In the genomic region with DNA sequence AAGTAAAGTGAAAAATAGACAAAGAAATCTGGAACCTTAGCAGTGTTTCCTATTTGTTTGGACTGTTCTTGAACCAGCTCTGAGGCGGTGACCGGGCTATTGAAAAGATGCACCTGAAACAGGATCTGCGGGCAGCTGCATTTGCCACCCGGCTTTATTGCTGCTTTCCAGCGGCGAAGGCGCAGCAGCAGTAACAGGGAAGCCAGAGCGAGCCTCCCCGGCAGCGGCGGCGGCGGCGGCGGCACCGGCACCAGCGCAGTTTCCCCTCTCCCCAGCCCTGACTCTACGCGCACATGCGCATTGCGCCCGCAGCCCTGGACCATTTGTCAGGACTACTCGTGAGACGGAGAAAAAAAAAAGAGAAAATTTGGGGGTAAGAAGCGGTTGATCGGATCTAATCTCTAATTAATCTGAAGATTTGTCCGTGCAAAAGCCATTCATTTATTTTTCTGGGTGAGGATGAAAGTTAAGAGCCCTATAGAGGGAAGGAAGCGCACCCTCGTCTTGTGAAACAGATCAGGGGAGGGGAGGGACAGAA, we compare ENCODE assay signal across 8 cellular contexts. TPM values are rescaled to one million over a fixed set of nuclear protein-coding genes. Genes with fewer than 3 reads are reported as not detected.
DNase-seq lines count a peak whose midpoint lies in the region; ATAC-seq and TF ChIP-seq lines count a peak whose summit lies in the region.

A gene (plus strand): TSS at position 290 of the 538 bp plus-strand sequence. CDS start 24,119 bp downstream, outside the sequence.

- peaks cover 7% of the 10 kb centered on the region for H3K4me1 ChIP-seq in KMS-11 (ENCODE audit: low read depth, poor library complexity, severe bottlenecking)

- H3K27me3 Mint-ChIP-seq in nephron progenitor cell (ENCODE audit: low read depth, poor library complexity), result peaks cover 6% of the 10 kb centered on the region

- H3K4me1 Mint-ChIP-seq in nephron progenitor cell, result peaks cover 33% of the 10 kb centered on the region

- H3K4me2 ChIP-seq in KMS-11, result peak within 1 kb of the TSS; percentile 61

- no peak for TF ChIP-seq CTCF in KMS-11 (conservative IDR thresholded peaks at IDR 0.05; ENCODE audit: low read depth, low read length)
- no peak for TF ChIP-seq CTCF in fibroblast of villous mesenchyme (IDR thresholded peaks at IDR 0.05; ENCODE audit: insufficient read depth, low read depth, low read length)
- no peak for TF ChIP-seq CTCF in nephron progenitor cell (IDR thresholded peaks at IDR 0.05)

- no peaks in the 10 kb centered on the region; the same call in 1 of the 2 replicates for H3K36me3 ChIP-seq in KMS-11 (ENCODE audit: insufficient read depth)

- H4K20me1 ChIP-seq in KMS-11 (ENCODE audit: insufficient read depth), result no peaks in the 10 kb centered on the region

- H2AFZ ChIP-seq in KMS-11 (ENCODE audit: low read depth), result peak within 1 kb of the TSS; percentile 89

- H3K27ac ChIP-seq in KMS-11, result peak within 1 kb of the TSS; percentile 58

- DNase-seq in DMS114 treated with DMSO at 0.1 percent for 48 hours (lab: John Stamatoyannopoulos, UW; ENCODE audit: unreplicated experiment) (peak; percentile 44), SHP77 (lab: John Stamatoyannopoulos, UW) (peak; percentile 23 to 61), fibroblast of villous mesenchyme (ENCODE audit: low read depth) (peak; percentile 86), nephron progenitor cell (peak; percentile 95)
- peak; percentile 95 for DNase-seq in activated effector memory CD4-positive, alpha-beta T cell treated with anti-CD3 and anti-CD28 coated beads, Interleukin-2, amount 50 U/mL, for 16 hours
- peak; percentile 88 for DNase-seq in stimulated activated naive CD4-positive, alpha-beta T cell treated with Interleukin-2 at 50 U/mL for 16 hours (lab: John Stamatoyannopoulos, UW)

- H3K27me3 ChIP-seq in KMS-11 (ENCODE audit: insufficient read depth, low read depth), result no peaks in the 10 kb centered on the region

- H3K4me3 ChIP-seq in KMS-11 (IDR thresholded peaks at IDR 0.05; ENCODE audit: insufficient read depth, low read depth, low read length) (no peak within 1 kb of the TSS), fibroblast of villous mesenchyme (ENCODE audit: low read depth, low read length) (peak within 1 kb of the TSS; percentile 96)

- no peaks in the 10 kb centered on the region for H3K36me3 Mint-ChIP-seq in nephron progenitor cell (ENCODE audit: low read depth)

- H3K9me3 Mint-ChIP-seq in nephron progenitor cell, result no peaks in the 10 kb centered on the region

- peak within 1 kb of the TSS; percentile 80 for H3K9ac ChIP-seq in KMS-11

- peak; percentile 67 for ATAC-seq in GM21737 (IDR thresholded peaks at IDR 0.05; ENCODE audit: unreplicated experiment)

- no peaks in the 10 kb centered on the region for H3K79me2 ChIP-seq in KMS-11 (ENCODE audit: insufficient read depth, low read depth)

- H3K4me3 Mint-ChIP-seq in nephron progenitor cell, result peak within 1 kb of the TSS; percentile 100

- H3K27ac Mint-ChIP-seq in nephron progenitor cell, result peak within 1 kb of the TSS; percentile 97

RNA-seq across cellular contexts. Expression of the gene that starts here (rescaled TPM):
- 14.8 and 16.8 TPM in 2 replicates for total RNA-seq in fibroblast of villous mesenchyme

Comparison
In these comparisons a context has a peak if more than half of its experiments do, and no peak if none do; other contexts are left out.
1. DNase-seq: peak in every context shown above with its lines; median percentile 95 in activated effector memory CD4-positive, alpha-beta T cell treated with anti-CD3 and anti-CD28 coated beads, Interleukin-2, amount 50 U/mL, for 16 hours; 95 in nephron progenitor cell; 88 in stimulated activated naive CD4-positive, alpha-beta T cell treated with Interleukin-2 at 50 U/mL for 16 hours; 86 in fibroblast of villous mesenchyme; 44 in DMS114 treated with DMSO at 0.1 percent for 48 hours; 42 in SHP77.